17 cellular contexts compared by ENCODE assay signal in genomic region chr20:10792291-10792690, GRCh38.
"Had no signal": no experiment of that assay in that cellular context is flagged by ENCODE, and none has a peak within 500 bp of the region (broad histone marks: within the 10 kb centered on the region; RNA-seq: fewer than 3 reads in every experiment).

No MANE protein-coding gene starts in this region.

- DNase-seq: activated CD4-positive, alpha-beta T cell treated with anti-CD3 and anti-CD28 coated beads, Interleukin-2, amount 50 U/mL, for 48 hours; activated CD4-positive, CD25-positive, alpha-beta regulatory T cell treated with anti-CD3 and anti-CD28 coated beads, Interleukin-2, amount 50 U/mL, for 72 hours; activated gamma-delta T cell; activated T-cell treated with anti-CD3 and anti-CD28 coated beads, Interleukin-2, amount 50 U/mL, for 48 hours; central memory CD4-positive, alpha-beta T cell; dermis blood vessel endothelial cell; heart right ventricle; kidney glomerular epithelial cell; mucosa of descending colon; occipital lobe; stimulated activated CD4-positive, alpha-beta T cell treated with anti-CD3 and anti-CD28 coated beads, Interleukin-4, amount 100 ng/mL, for 1 hour; stimulated activated CD8-positive, alpha-beta memory T cell treated with anti-CD3 and anti-CD28 coated beads, Interleukin-4, amount 100 ng/mL, for 48 hours; stimulated activated naive CD8-positive, alpha-beta T cell treated with anti-CD3 and anti-CD28 coated beads, Interleukin-15, Interleukin-2, amounts not matched to agents 100 U/mL and 50 U/mL, for 24 hours; upper lobe of left lung had no signal

- ATAC-seq: esophagus mucosa; mucosa of descending colon; sciatic nerve; stimulated activated naive CD8-positive, alpha-beta T cell treated with anti-CD3 and anti-CD28 coated beads, Interleukin-15, Interleukin-2, amounts not matched to agents 100 U/mL and 50 U/mL, for 24 hours had no signal

- H3K27me3 ChIP-seq: heart right ventricle, upper lobe of left lung had no signal

- H3K27ac ChIP-seq: upper lobe of left lung had no signal

- H3K4me1 ChIP-seq: upper lobe of left lung had no signal

- H3K4me3 ChIP-seq: heart right ventricle, lung, mucosa of descending colon, upper lobe of left lung had no signal

- H3K36me3 ChIP-seq: heart right ventricle, upper lobe of left lung had no signal

- H3K9me3 ChIP-seq: heart right ventricle, mucosa of descending colon, upper lobe of left lung had no signal
